8 cellular contexts compared by ENCODE assay signal in genomic region chr2:25913696-25913973, GRCh38. TPM values are rescaled to one million over a fixed set of nuclear protein-coding genes. Genes with fewer than 3 reads are reported as not detected.
A peak's percentile ranks its signal among the peaks of the same experiment; 100 is the strongest.
DNase-seq lines count a peak whose midpoint lies in the region; ATAC-seq, FAIRE-seq and TF ChIP-seq lines count a peak whose summit lies in the region.
"Not testable (repeated sequence)": the region's sequence is repeated elsewhere in the genome, so short reads cannot be mapped to it uniquely, and the experiment has no call there.

No MANE protein-coding gene starts in this region.

- not testable (repeated sequence) for H3K27me3 ChIP-seq in ACC112 (ENCODE audit: insufficient read depth, low read length); PC-9 (ENCODE audit: insufficient read depth, low read depth); K562 (ENCODE audit: control insufficient read depth in 2 of 2, insufficient read depth in 2 of 2, low read length in 2 of 2); HepG2 (ENCODE audit: control insufficient read depth in 1 of 2, insufficient read depth in 2 of 2, low read length in 2 of 2); neural cell (ENCODE audit: insufficient read depth, low read depth, low read length); smooth muscle cell (ENCODE audit: low read depth)

- not testable (repeated sequence) for H3K27me3 Mint-ChIP-seq in HFFc6 (ENCODE audit: insufficient read depth); glutamatergic neuron (ENCODE audit: unreplicated experiment)

- TF ChIP-seq RAD21 in K562 (CRISPR knock-in tag; conservative IDR thresholded peaks at IDR 0.05 in 1 of 2, IDR thresholded peaks at IDR 0.05 in 1 of 2); HepG2 (CRISPR knock-in tag; IDR thresholded peaks at IDR 0.05); neural cell (conservative IDR thresholded peaks at IDR 0.05): not testable (repeated sequence)

- not testable (repeated sequence) for H3K9ac ChIP-seq in K562 (ENCODE audit: insufficient read depth in 1 of 2, low read depth in 2 of 2, low read length in 2 of 2); HepG2 (ENCODE audit: insufficient read depth, low read depth, low read length); smooth muscle cell (ENCODE audit: low read depth)
- H3K9ac ChIP-seq in neural cell (ENCODE audit: low read length): peak overlapping the region; percentile 73

- not testable (repeated sequence) for H3K9me2 ChIP-seq in PC-9 (ENCODE audit: insufficient read depth); neural cell (ENCODE audit: insufficient read depth, low read length)

- H3K27ac Mint-ChIP-seq in HFFc6: not testable (repeated sequence)
- peak overlapping the region; percentile 69 for H3K27ac Mint-ChIP-seq in glutamatergic neuron (ENCODE audit: unreplicated experiment)

- POLR2A ChIA-PET in PC-9 (lab: Charles Lee; ENCODE audit: unreplicated experiment); K562 (lab: Yijun Ruan, JAX); HepG2 (lab: Yijun Ruan, JAX): not testable (repeated sequence)

- not testable (repeated sequence) for H3K9me1 ChIP-seq in K562 (ENCODE audit: control insufficient read depth, insufficient read depth, low read length)

- not testable (repeated sequence) for H3K79me2 ChIP-seq in ACC112 (ENCODE audit: control insufficient read depth, insufficient read depth, low read length, unreplicated experiment); PC-9 (ENCODE audit: low read depth); K562 (ENCODE audit: control insufficient read depth, insufficient read depth, low read length); HepG2 (ENCODE audit: insufficient read depth, low read length); neural cell (replicated peaks; ENCODE audit: insufficient read depth, low read length); smooth muscle cell (ENCODE audit: low read depth)

- TF ChIP-seq POLR2A in K562 (conservative IDR thresholded peaks at IDR 0.05); HepG2 (IDR thresholded peaks at IDR 0.05; ENCODE audit: insufficient read depth in 1 of 2, low read depth in 2 of 2, low read length in 2 of 2): not testable (repeated sequence)

- H3K4me1 Mint-ChIP-seq in HFFc6 (ENCODE audit: low read depth): peaks cover 14% of the 10 kb centered on the region
- H3K4me1 Mint-ChIP-seq in glutamatergic neuron (ENCODE audit: low read depth, unreplicated experiment): peaks cover 15% of the 10 kb centered on the region

- H3K9me3 Mint-ChIP-seq in HFFc6; glutamatergic neuron (ENCODE audit: unreplicated experiment): not testable (repeated sequence)

- not testable (repeated sequence) for BruUV-seq in PC-9 (replicated peaks; lab: Mats Ljungman, UMichigan); K562 (replicated peaks; lab: Mats Ljungman, UMichigan); HepG2 (replicated peaks; lab: Mats Ljungman, UMichigan)

- not testable (repeated sequence) for TF ChIP-seq CTCF in HFFc6 (IDR thresholded peaks at IDR 0.05); PC-9 (conservative IDR thresholded peaks at IDR 0.05); K562 (IDR thresholded peaks at IDR 0.05 in 2 of 3, conservative IDR thresholded peaks at IDR 0.05 in 1 of 3; ENCODE audit: insufficient read depth in 2 of 3, low read depth in 1 of 3, low read length in 3 of 3); glutamatergic neuron (IDR thresholded peaks at IDR 0.05; ENCODE audit: partially characterized antibody, unreplicated experiment); HepG2 (CRISPR knock-in tag; IDR thresholded peaks at IDR 0.05); neural cell (IDR thresholded peaks at IDR 0.05; ENCODE audit: poor library complexity, severe bottlenecking); smooth muscle cell (IDR thresholded peaks at IDR 0.05; ENCODE audit: borderline replicate concordance, insufficient read depth, poor library complexity, severe bottlenecking)

- 49% methylated on average over 9 of the region's 9 CpGs for WGBS in K562 (ENCODE audit: insufficient coverage, low coverage, missing lambda C conversion rate)
- WGBS in HepG2 (ENCODE audit: low lambda C conversion rate): 70% methylated on average over 9 of the region's 9 CpGs
- WGBS in smooth muscle cell (ENCODE audit: low lambda C conversion rate): 69% methylated on average over 9 of the region's 9 CpGs

- not testable (repeated sequence) for H3K36me3 Mint-ChIP-seq in HFFc6 (ENCODE audit: low read depth); glutamatergic neuron (ENCODE audit: unreplicated experiment)

- H3K4me2 ChIP-seq in PC-9 (peak overlapping the region; percentile 41), neural cell (ENCODE audit: low read length) (peak overlapping the region; percentile 77), smooth muscle cell (peak overlapping the region; percentile 15)
- not testable (repeated sequence) for H3K4me2 ChIP-seq in K562 (ENCODE audit: insufficient read depth, low read length); HepG2 (ENCODE audit: low read depth, low read length)

- FAIRE-seq in K562 (lab: Jason Lieb, UNC); HepG2 (lab: Jason Lieb, UNC): not testable (repeated sequence)

- not testable (repeated sequence) for H3K36me3 ChIP-seq in ACC112 (ENCODE audit: insufficient read depth, low read length); PC-9 (ENCODE audit: low read depth); K562 (ENCODE audit: control insufficient read depth, insufficient read depth, low read length); HepG2 (replicated peaks in 1 of 2; ENCODE audit: control insufficient read depth in 1 of 2, insufficient read depth in 2 of 2, low read length in 2 of 2); neural cell (ENCODE audit: insufficient read depth, low read length); smooth muscle cell (ENCODE audit: low read depth)

- H3K4me3 ChIP-seq in ACC112 (ENCODE audit: low read depth, low read length); PC-9; K562; HepG2 (replicated peaks in 1 of 3; ENCODE audit: insufficient read depth in 1 of 3, low read depth in 2 of 3, low read length in 3 of 3); smooth muscle cell: not testable (repeated sequence)
- peak overlapping the region; percentile 56 for H3K4me3 ChIP-seq in neural cell (ENCODE audit: low read length)

- not testable (repeated sequence) for TF ChIP-seq EP300 in K562 (IDR thresholded peaks at IDR 0.05; ENCODE audit: low read length); HepG2 (IDR thresholded peaks at IDR 0.05; ENCODE audit: low read depth in 2 of 2, low read length in 2 of 2); HepG2 (CRISPR knock-in tag; IDR thresholded peaks at IDR 0.05; ENCODE audit: borderline replicate concordance); neural cell (conservative IDR thresholded peaks at IDR 0.05; ENCODE audit: poor library complexity, severe bottlenecking)

- not testable (repeated sequence) for H4K20me1 ChIP-seq in PC-9 (ENCODE audit: insufficient read depth); K562 (replicated peaks; ENCODE audit: control insufficient read depth, insufficient read depth, low read length); HepG2 (ENCODE audit: insufficient read depth, low read length); neural cell (ENCODE audit: insufficient read depth); smooth muscle cell (ENCODE audit: low read depth)

- in situ Hi-C loops in K562 (cut with MboI); HepG2 (cut with HindIII; ENCODE audit: extremely low pct_ligation_motif_present, low pct_unique_long_range_greater_than_20kb): not testable (repeated sequence)

- H3K4me1 ChIP-seq in ACC112 (ENCODE audit: control insufficient read depth, insufficient read depth, low read length, unreplicated experiment): peaks cover 11% of the 10 kb centered on the region
- not testable (repeated sequence) for H3K4me1 ChIP-seq in PC-9 (replicated peaks; ENCODE audit: insufficient read depth); K562 (replicated peaks in 1 of 2; ENCODE audit: control insufficient read depth in 2 of 2, insufficient read depth in 2 of 2, low read length in 2 of 2); smooth muscle cell (ENCODE audit: low read depth)
- peaks cover 13% of the 10 kb centered on the region for H3K4me1 ChIP-seq in HepG2 (ENCODE audit: insufficient read depth, low read length)

- H3K27ac ChIP-seq in ACC112 (ENCODE audit: low read depth, low read length); PC-9; K562 (ENCODE audit: extremely low read depth, low read depth, low read length); HepG2 (ENCODE audit: extremely low read length, insufficient read depth, low read length); smooth muscle cell (ENCODE audit: low read depth): not testable (repeated sequence)
- peak overlapping the region; percentile 96 for H3K27ac ChIP-seq in neural cell (ENCODE audit: low read length)

- H3K4me3 Mint-ChIP-seq in HFFc6: peak overlapping the region; percentile 59; the same call in 1 of the 2 replicates
- H3K4me3 Mint-ChIP-seq in glutamatergic neuron (ENCODE audit: unreplicated experiment): not testable (repeated sequence)

- H2AFZ ChIP-seq in ACC112 (ENCODE audit: low read length, unreplicated experiment) (peak overlapping the region; percentile 72), PC-9 (peak overlapping the region; percentile 67; the same call in 1 of the 2 replicates), K562 (ENCODE audit: low read depth, low read length) (0 out of 2 replicates have a peak overlapping the region, but pooled peaks have one; percentile 14), neural cell (ENCODE audit: low read depth, low read length) (peak overlapping the region; percentile 91), smooth muscle cell (ENCODE audit: low read depth) (peak overlapping the region; percentile 32)
- not testable (repeated sequence) for H2AFZ ChIP-seq in HepG2 (ENCODE audit: low read length)

- DNase-seq in HFFc6; PC-9; K562 (ENCODE audit: extremely low read depth in 1 of 4, low spot score in 3 of 4); glutamatergic neuron; HepG2 (ENCODE audit: low spot score); smooth muscle cell (lab: John Stamatoyannopoulos, UW; ENCODE audit: unreplicated experiment): not testable (repeated sequence)

- CTCF ChIA-PET in PC-9 (lab: Charles Lee); K562 (lab: Yijun Ruan, JAX; ENCODE audit: low intra/inter-chr PET ratio); HepG2 (lab: Yijun Ruan, JAX; ENCODE audit: low intra/inter-chr PET ratio, low total read pairs): not testable (repeated sequence)

- H3K9me3 ChIP-seq in PC-9 (ENCODE audit: insufficient read depth, low read depth); K562 (replicated peaks; ENCODE audit: control insufficient read depth, insufficient read depth, low read depth, low read length); HepG2 (ENCODE audit: low read length); neural cell (ENCODE audit: low read length); smooth muscle cell (replicated peaks; ENCODE audit: low read depth): not testable (repeated sequence)

- intact Hi-C loops in PC-9 (cut with micrococcal nuclease; ENCODE audit: unreplicated experiment); K562 (cut with micrococcal nuclease); HepG2 (cut with micrococcal nuclease; ENCODE audit: unreplicated experiment): not testable (repeated sequence)

- ATAC-seq in K562, HepG2: not testable (repeated sequence)

- not testable (repeated sequence) for H3F3A ChIP-seq in PC-9 (ENCODE audit: insufficient read depth, low read depth); smooth muscle cell (ENCODE audit: low read depth)
- peaks cover 12% of the 10 kb centered on the region for H3F3A ChIP-seq in neural cell (ENCODE audit: insufficient read depth, low read length, poor library complexity, severe bottlenecking)

RNA-seq across cellular contexts. Expression of gene ASXL2, which starts 35.3 kb away (rescaled TPM):
- total RNA-seq in HFFc6 (2021; fragmentation: NEBNext Ultra II Directional; extraction: Animal tissue kit (Norgen Biotek cat#: 25700)): 10 to 100 TPM; 24.6 to 29.6 (median 26.6) TPM
- total RNA-seq in PC-9 (2021) (19.2 and 34.5 TPM in 2 replicates), K562 (2014; rRNA removed) (7.4 and 9.8 TPM in 2 replicates), K562 (2014; rRNA removed; fragmentation: Illumina TruSeq; extraction: Trizol) (9.0 and 9.7 TPM in 2 replicates), K562 (2015; rRNA removed; fragmentation: Illumina TruSeq; extraction: Trizol) (8.6 and 9.1 TPM in 2 replicates), K562 (2021) (23.3 and 25.9 TPM in 2 replicates), glutamatergic neuron (ENCODE audit: unreplicated experiment) (19.9 TPM), HepG2 (2016; rRNA removed; fragmentation: Illumina TruSeq; extraction: Trizol) (12.1 and 20.6 TPM in 2 replicates), smooth muscle cell (10.1 and 13.2 TPM in 2 replicates)
- total RNA-seq in K562 (2011; cell fraction: chromatin; rRNA removed; ENCODE audit: low replicate concordance): 17.1 and 54.2 TPM in 2 replicates
- 6.3 and 9.7 TPM in 2 replicates for total RNA-seq in K562 (2011; cell fraction: nucleolus; rRNA removed)
- total RNA-seq in K562 (2011; cell fraction: nucleoplasm; rRNA removed): 13.3 and 22.9 TPM in 2 replicates
- polyA plus RNA-seq in K562 (2011; rRNA removed) (14.9 and 17.0 TPM in 2 replicates), K562 (2014; fragmentation: Illumina TruSeq; extraction: Trizol) (15.5 and 17.4 TPM in 2 replicates), K562 (2014; fragmentation: Nextera tagmentation; extraction: Ambion mirVana) (1 to 10 TPM; 2.2 to 2.5 TPM), K562 (2014; rRNA removed) (8.8 and 9.5 TPM in 2 replicates), HepG2 (2011; rRNA removed) (15.3 and 19.2 TPM in 2 replicates), neural cell (2.9 and 3.2 TPM in 2 replicates), smooth muscle cell (4.1 and 7.6 TPM in 2 replicates)
- 7.3 and 9.0 TPM in 2 replicates for polyA plus RNA-seq in K562 (2011; cell fraction: cytosol; rRNA removed)
- 12.3 and 15.5 TPM in 2 replicates for polyA plus RNA-seq in K562 (2011; cell fraction: nucleus; rRNA removed)
- polyA plus RNA-seq in K562 (2012): 10.6 and 11.4 TPM in 2 replicates
- polyA minus RNA-seq in K562 (2011; rRNA and poly(A)+ RNA removed): 33.8 and 34.9 TPM in 2 replicates
- polyA minus RNA-seq in K562 (2011; cell fraction: cytosol; rRNA and poly(A)+ RNA removed): 13.4 and 14.1 TPM in 2 replicates
- 9.0 and 14.2 TPM in 2 replicates for polyA minus RNA-seq in K562 (2011; cell fraction: nucleus; rRNA and poly(A)+ RNA removed)
- 10.5 and 13.0 TPM in 2 replicates for total RNA-seq in HepG2 (2016; cell fraction: cytosol; rRNA removed; fragmentation: Illumina TruSeq; extraction: Trizol; ENCODE audit: low read depth)
- 11.7 and 17.6 TPM in 2 replicates for total RNA-seq in HepG2 (2016; cell fraction: insoluble cytoplasmic fraction; rRNA removed; fragmentation: Illumina TruSeq; extraction: Trizol)
- total RNA-seq in HepG2 (2016; cell fraction: membrane; rRNA removed; fragmentation: Illumina TruSeq; extraction: Trizol): 6.6 and 10.3 TPM in 2 replicates
- 17.4 and 19.6 TPM in 2 replicates for total RNA-seq in HepG2 (2016; cell fraction: nucleus; rRNA removed; fragmentation: Illumina TruSeq; extraction: Trizol)
- 9.0 and 11.6 TPM in 2 replicates for polyA plus RNA-seq in HepG2 (2011; cell fraction: cytosol; rRNA removed)
- 13.3 and 14.0 TPM in 2 replicates for polyA plus RNA-seq in HepG2 (2011; cell fraction: nucleus; rRNA removed)
- polyA plus RNA-seq in HepG2 (2012): 14.6 and 15.3 TPM in 2 replicates
- polyA plus RNA-seq in HepG2 (2016; cell fraction: cytosol; fragmentation: Illumina TruSeq; extraction: Trizol; ENCODE audit: low read depth): 0.40 and 0.42 TPM in 2 replicates
- polyA plus RNA-seq in HepG2 (2016; cell fraction: insoluble cytoplasmic fraction; fragmentation: Illumina TruSeq; extraction: Trizol; ENCODE audit: low read depth): 12.3 and 15.6 TPM in 2 replicates
- 1.3 and 1.6 TPM in 2 replicates for polyA plus RNA-seq in HepG2 (2016; cell fraction: membrane; fragmentation: Illumina TruSeq; extraction: Trizol; ENCODE audit: low read depth)
- polyA plus RNA-seq in HepG2 (2016; cell fraction: nucleus; fragmentation: Illumina TruSeq; extraction: Trizol; ENCODE audit: insufficient read depth, low read depth): 17.3 and 20.1 TPM in 2 replicates
- 21.4 and 25.2 TPM in 2 replicates for polyA minus RNA-seq in HepG2 (2011; rRNA and poly(A)+ RNA removed; ENCODE audit: low replicate concordance)
- polyA minus RNA-seq in HepG2 (2011; cell fraction: cytosol; rRNA and poly(A)+ RNA removed): 22.2 and 26.1 TPM in 2 replicates
- 39.1 and 42.6 TPM in 2 replicates for polyA minus RNA-seq in HepG2 (2011; cell fraction: nucleus; rRNA and poly(A)+ RNA removed)
- 9.7 and 14.4 TPM in 2 replicates for polyA minus RNA-seq in neural cell
